ENCODE assay signal across 16 cellular contexts in genomic region chr15:52290329-52290728, GRCh38. TPM values are rescaled to one million over a fixed set of nuclear protein-coding genes. Genes with fewer than 3 reads are reported as not detected.
DNase-seq lines count a peak whose midpoint lies in the region; ATAC-seq and TF ChIP-seq lines count a peak whose summit lies in the region.
"Had no signal": no experiment of that assay in that cellular context is flagged by ENCODE, and none has a peak within 500 bp of the region (broad histone marks: within the 10 kb centered on the region; RNA-seq: fewer than 3 reads in every experiment).

No MANE protein-coding gene starts in this region.

- H3K9me3 Mint-ChIP-seq in memory B cell (no peaks in the 10 kb centered on the region), T-cell (no peaks in the 10 kb centered on the region)
- H3K9me3 Mint-ChIP-seq: CD4-positive, CD25-positive, alpha-beta regulatory T cell had no signal

- TF ChIP-seq POLR2A in GM18505 (IDR thresholded peaks at IDR 0.05; ENCODE audit: borderline replicate concordance, extremely low read depth, insufficient read depth, insufficient read length) (no peak), Peyer's patch (IDR thresholded peaks at IDR 0.05) (no peak)

- H3K27ac ChIP-seq in Peyer's patch, result no peak overlapping the region
- H3K27ac ChIP-seq: adrenal gland, neutrophil had no signal

- no peaks in the 10 kb centered on the region for H3K36me3 Mint-ChIP-seq in memory B cell
- no peaks in the 10 kb centered on the region for H3K36me3 Mint-ChIP-seq in T-cell
- H3K36me3 Mint-ChIP-seq: CD4-positive, CD25-positive, alpha-beta regulatory T cell had no signal

- peaks cover 3 to 30% (median 5%) of the 10 kb centered on the region in 4 donors for H3K4me1 ChIP-seq in Peyer's patch

- POLR2A ChIA-PET in T-cell (lab: Charles Lee), result interaction anchor here (0.6 kb wide), 2 partner anchors 218 to 1706 kb away, joined by 3 to 5 read pairs; no protein-coding TSS in a partner anchor

- ATAC-seq in GM18505 (IDR thresholded peaks at IDR 0.05; ENCODE audit: unreplicated experiment) (peak; percentile 49), GM19463 (IDR thresholded peaks at IDR 0.05; ENCODE audit: unreplicated experiment) (peak; percentile 43), memory B cell (ENCODE audit: low read depth) (peak; percentile 19), T-cell (replicated peaks in 1 of 4) (no peak)
- ATAC-seq: K562 had no signal

- H3K9me3 ChIP-seq in Peyer's patch, result no peaks in the 10 kb centered on the region
- H3K9me3 ChIP-seq: adrenal gland, neutrophil had no signal

- H3K4me3 Mint-ChIP-seq in memory B cell (no peak overlapping the region), T-cell (no peak overlapping the region)
- H3K4me3 Mint-ChIP-seq: CD4-positive, CD25-positive, alpha-beta regulatory T cell had no signal

- no peak overlapping the region for H3K27ac Mint-ChIP-seq in memory B cell
- no peak overlapping the region for H3K27ac Mint-ChIP-seq in T-cell

- no peak overlapping the region for H3K4me3 ChIP-seq in Peyer's patch
- H3K4me3 ChIP-seq: adrenal gland, K562 had no signal

- peaks cover 0 to 2% of the 10 kb centered on the region in 2 donors for H3K27me3 ChIP-seq in Peyer's patch
- H3K27me3 ChIP-seq: adrenal gland had no signal

- TF ChIP-seq CTCF in Peyer's patch (IDR thresholded peaks at IDR 0.05), result no peak

- CTCF ChIA-PET in T-cell (lab: Charles Lee), result interaction anchor here in 1 of 2 donors (0.7 kb wide), 2 partner anchors 68 to 219 kb away, joined by 3 to 4 read pairs; no protein-coding TSS in a partner anchor

- H3K27me3 Mint-ChIP-seq in memory B cell, result peaks cover 13% of the 10 kb centered on the region
- peaks cover 22 to 34% of the 10 kb centered on the region in 2 donors for H3K27me3 Mint-ChIP-seq in T-cell

- DNase-seq in HT-29 (ENCODE audit: low spot score), result peak; percentile 12
- no peak for DNase-seq in memory B cell (ENCODE audit: low spot score in 2 of 2)
- no peak for DNase-seq in Peyer's patch
- no peak for DNase-seq in NCI-H2196 (lab: John Stamatoyannopoulos, UW; ENCODE audit: unreplicated experiment)
- DNase-seq in A172 (ENCODE audit: low spot score), result no peak
- DNase-seq in T-cell, result no peak
- DNase-seq: activated CD8-positive, alpha-beta memory T cell treated with anti-CD3 and anti-CD28 coated beads, Interleukin-2, amount 50 U/mL, for 4 hours; adrenal gland; cortex of kidney; mesenchymal stem cell; NCI-H748 treated with DMSO at 0.1 percent for 48 hours had no signal

- H3K4me1 Mint-ChIP-seq in memory B cell, result peaks cover 29% of the 10 kb centered on the region
- H3K4me1 Mint-ChIP-seq in T-cell, result peaks cover 3 to 7% (median 5%) of the 10 kb centered on the region in 3 donors

- H3K36me3 ChIP-seq in Peyer's patch, result no peaks in the 10 kb centered on the region
- H3K36me3 ChIP-seq: adrenal gland, neutrophil had no signal

RNA-seq across cellular contexts. Expression of gene MYO5C, which starts 5.3 kb away (rescaled TPM):
- total RNA-seq in HT-29 (2014; rRNA removed; shearing (Covaris generic)), result 15.9 and 23.4 TPM in 2 replicates
- total RNA-seq in Peyer's patch (10 to 100 TPM; 29.1 to 60.2 (median 45.4) TPM), T-cell (under 1 TPM; 0.33 to 0.73 (median 0.53) TPM)
- 0.88 and 2.1 TPM in 2 replicates for total RNA-seq in A172 (2014; rRNA removed; shearing (Covaris generic))

Comparison
In these comparisons a context has a peak if more than half of its experiments do, and no peak if none do; other contexts are left out.
1. ATAC-seq: peak in GM18505 (single experiment), GM19463 (single experiment) and memory B cell (single experiment); none in T-cell (0 of 4).